ENCODE assay signal across 22 cellular contexts in the genomic region with DNA sequence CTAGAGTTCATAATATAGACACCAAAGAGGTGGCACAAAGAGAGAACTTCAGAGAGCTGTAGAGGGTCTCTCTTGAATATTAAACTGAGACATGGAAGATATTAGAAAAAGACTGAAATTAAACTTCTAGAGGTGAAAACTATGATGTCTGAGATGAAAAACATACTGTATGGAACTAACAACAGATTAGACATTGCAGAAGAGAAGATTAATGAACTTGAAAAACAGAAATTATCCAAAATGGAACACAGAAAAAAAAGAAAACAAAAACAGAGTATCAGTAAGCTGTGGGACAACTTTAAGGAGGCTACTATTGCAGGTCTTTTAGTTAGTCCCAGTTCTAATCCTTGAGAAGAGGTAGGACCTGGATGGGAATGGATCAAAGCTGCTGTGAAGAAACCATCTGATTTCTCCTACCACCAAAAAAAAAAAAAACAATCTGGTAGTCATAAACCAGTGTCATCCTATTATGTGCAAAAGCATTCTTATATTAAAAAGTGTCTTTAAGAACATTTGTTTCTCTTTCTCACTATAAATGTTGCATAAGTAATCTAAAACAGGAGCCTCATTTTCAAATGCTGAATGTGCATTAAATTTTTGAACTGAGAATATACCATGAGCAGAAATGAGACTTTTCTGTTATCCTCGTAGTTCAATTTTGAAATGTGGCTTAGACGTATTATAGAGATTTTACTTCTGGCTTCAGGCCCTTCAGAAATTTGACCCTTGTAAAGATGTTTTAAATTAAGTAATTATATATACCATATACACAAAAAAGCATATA.
DNase-seq lines count a peak whose midpoint lies in the region; ATAC-seq, FAIRE-seq and TF ChIP-seq lines count a peak whose summit lies in the region.
"Had no signal": no experiment of that assay in that cellular context is flagged by ENCODE, and none has a peak within 500 bp of the region (broad histone marks: within the 10 kb centered on the region; RNA-seq: fewer than 3 reads in every experiment).

No MANE protein-coding gene starts in this region.

- no peak overlapping the region for H3K14ac ChIP-seq in IMR-90 (replicated peaks; ENCODE audit: low read depth, low read length)

- in situ Hi-C loops in IMR-90 (cut with MboI; ENCODE audit: low sequenced_read_pairs): no loop called here

- POLR2A ChIA-PET in IMR-90 (lab: Charles Lee; ENCODE audit: unreplicated experiment): no interaction called here

- H2BK5ac ChIP-seq in IMR-90 (ENCODE audit: low read depth, low read length, poor library complexity, severe bottlenecking): no peak overlapping the region

- no TSS peak for BruUV-seq in IMR-90 (replicated peaks; lab: Mats Ljungman, UMichigan)

- H4K91ac ChIP-seq in IMR-90 (ENCODE audit: insufficient read depth, low read depth, low read length): no peak overlapping the region

- no peak for ATAC-seq in activated T-cell treated with anti-CD3 and anti-CD28 coated beads, Interleukin-2, amount 50 U/mL, for 72 hours (replicated peaks in 1 of 2)
- no peak for ATAC-seq in activated T-cell treated with anti-CD3 and anti-CD28 coated beads, Interleukin-2, amount 50 U/mL, for 4 hours
- no peak for ATAC-seq in IMR-90 (ENCODE audit: low read depth)
- ATAC-seq in activated T-helper 17 cell treated with anti-CD3 and anti-CD28 coated beads, Interleukin-2, amount 50 U/mL, for 72 hours (replicated peaks): no peak
- ATAC-seq: CD8-positive, alpha-beta T cell had no signal

- H3K23ac ChIP-seq in IMR-90 (ENCODE audit: low read depth, low read length): no peak overlapping the region

- peaks cover 2 to 16% of the 10 kb centered on the region in 2 donors for H3K36me3 Mint-ChIP-seq in activated T-cell treated with anti-CD3 and anti-CD28 coated beads, Interleukin-2, amount 50 U/mL, for 72 hours (ENCODE audit: insufficient read depth in 2 of 2)
- H3K36me3 Mint-ChIP-seq in activated T-cell treated with anti-CD3 and anti-CD28 coated beads, Interleukin-2, amount 50 U/mL, for 4 hours (ENCODE audit: insufficient read depth): peaks cover 39% of the 10 kb centered on the region
- H3K36me3 Mint-ChIP-seq in activated T-helper 17 cell treated with anti-CD3 and anti-CD28 coated beads, Interleukin-2, amount 50 U/mL, for 72 hours (ENCODE audit: low read depth): peaks cover 66% of the 10 kb centered on the region
- H3K36me3 Mint-ChIP-seq in chondrocyte (ENCODE audit: low read depth): peaks cover 24% of the 10 kb centered on the region
- H3K36me3 Mint-ChIP-seq in activated T-helper 2 cell treated with anti-CD3 and anti-CD28 coated beads, Interferon-gamma antibody, Interleukin-2, Interleukin-4, amounts not matched to agents 10 μg/mL and 5 μg/mL and 100 μg/mL, durations not matched to agents 14 hours and 24 hours and 36 hours (ENCODE audit: low read depth): peaks cover 44% of the 10 kb centered on the region

- H3K9me3 ChIP-seq in IMR-90 (ENCODE audit: control insufficient read depth, insufficient read depth, low read length): no peaks in the 10 kb centered on the region
- H3K9me3 ChIP-seq: BLaER1, Caco-2, HAP-1 had no signal

- no peak overlapping the region for H2BK120ac ChIP-seq in IMR-90 (ENCODE audit: low read depth, low read length)

- TF ChIP-seq CTCF in IMR-90 (conservative IDR thresholded peaks at IDR 0.05; ENCODE audit: low read depth, low read length): no peak
- TF ChIP-seq CTCF in chondrocyte (IDR thresholded peaks at IDR 0.05): no peak

- no peak overlapping the region for H3K4me2 ChIP-seq in IMR-90 (ENCODE audit: low read depth, low read length)
- H3K4me2 ChIP-seq: BLaER1 had no signal

- H3K27ac ChIP-seq in IMR-90 (ENCODE audit: insufficient read depth, low read length): no peak overlapping the region
- H3K27ac ChIP-seq: BLaER1, C4-2B had no signal

- intact Hi-C loops in IMR-90 (cut with micrococcal nuclease): no loop called here
- intact Hi-C loops in activated T-helper 2 cell treated with anti-CD3 and anti-CD28 coated beads, Interferon-gamma antibody, Interleukin-2, Interleukin-4, amounts not matched to agents 10 μg/mL and 5 μg/mL and 100 μg/mL, durations not matched to agents 14 hours and 24 hours and 36 hours (cut with micrococcal nuclease): no loop called here

- TF ChIP-seq POLR2A in IMR-90 (IDR thresholded peaks at IDR 0.05; ENCODE audit: low read depth, low read length): no peak

- H3K79me1 ChIP-seq in IMR-90 (ENCODE audit: low read depth in 1 of 2, low read length in 2 of 2): peaks cover 13 to 17% of the 10 kb centered on the region in 2 experiments

- H3K4me3 ChIP-seq in IMR-90 (ENCODE audit: insufficient read depth, low read depth, low read length): no peak overlapping the region
- H3K4me3 ChIP-seq: BLaER1, HAP-1 had no signal

- dilution Hi-C loops in IMR-90 (cut with HindIII; ENCODE audit: low sequenced_read_pairs, unreplicated experiment): no loop called here

- H4K8ac ChIP-seq in IMR-90 (ENCODE audit: low read depth in 2 of 2, low read length in 2 of 2): no peak overlapping the region

- no peaks in the 10 kb centered on the region for H3K27me3 Mint-ChIP-seq in activated T-cell treated with anti-CD3 and anti-CD28 coated beads, Interleukin-2, amount 50 U/mL, for 72 hours (ENCODE audit: low read depth)
- H3K27me3 Mint-ChIP-seq in activated T-cell treated with anti-CD3 and anti-CD28 coated beads, Interleukin-2, amount 50 U/mL, for 4 hours (ENCODE audit: low read depth): no peaks in the 10 kb centered on the region
- H3K27me3 Mint-ChIP-seq in activated T-helper 17 cell treated with anti-CD3 and anti-CD28 coated beads, Interleukin-2, amount 50 U/mL, for 72 hours: no peaks in the 10 kb centered on the region
- no peaks in the 10 kb centered on the region for H3K27me3 Mint-ChIP-seq in chondrocyte (ENCODE audit: low read depth)
- no peaks in the 10 kb centered on the region for H3K27me3 Mint-ChIP-seq in activated T-helper 2 cell treated with anti-CD3 and anti-CD28 coated beads, Interferon-gamma antibody, Interleukin-2, Interleukin-4, amounts not matched to agents 10 μg/mL and 5 μg/mL and 100 μg/mL, durations not matched to agents 14 hours and 24 hours and 36 hours (ENCODE audit: low read depth)
- H3K27me3 Mint-ChIP-seq: B cell; CD4-positive, CD25-positive, alpha-beta regulatory T cell had no signal

- H3K4ac ChIP-seq in IMR-90 (ENCODE audit: low read depth, low read length): no peak overlapping the region

- CTCF ChIA-PET in IMR-90 (lab: Yijun Ruan, JAX): no interaction called here

- H3K36me3 ChIP-seq in IMR-90 (ENCODE audit: control insufficient read depth, insufficient read depth, low read length): peaks cover 28% of the 10 kb centered on the region
- H3K36me3 ChIP-seq: HAP-1 had no signal

- no peak overlapping the region for H2AK9ac ChIP-seq in IMR-90 (replicated peaks; ENCODE audit: low read depth, low read length, poor library complexity)

- no peaks in the 10 kb centered on the region for H3K4me1 ChIP-seq in IMR-90 (ENCODE audit: control insufficient read depth, insufficient read depth, low read length)
- H3K4me1 ChIP-seq: BLaER1, Caco-2 had no signal

- H3K9me3 Mint-ChIP-seq in activated T-cell treated with anti-CD3 and anti-CD28 coated beads, Interleukin-2, amount 50 U/mL, for 72 hours: no peaks in the 10 kb centered on the region
- H3K9me3 Mint-ChIP-seq in activated T-cell treated with anti-CD3 and anti-CD28 coated beads, Interleukin-2, amount 50 U/mL, for 4 hours: no peaks in the 10 kb centered on the region
- H3K9me3 Mint-ChIP-seq in activated T-helper 17 cell treated with anti-CD3 and anti-CD28 coated beads, Interleukin-2, amount 50 U/mL, for 72 hours: no peaks in the 10 kb centered on the region
- H3K9me3 Mint-ChIP-seq in chondrocyte (ENCODE audit: low read depth): peaks cover 3% of the 10 kb centered on the region
- no peaks in the 10 kb centered on the region for H3K9me3 Mint-ChIP-seq in activated T-helper 2 cell treated with anti-CD3 and anti-CD28 coated beads, Interferon-gamma antibody, Interleukin-2, Interleukin-4, amounts not matched to agents 10 μg/mL and 5 μg/mL and 100 μg/mL, durations not matched to agents 14 hours and 24 hours and 36 hours
- H3K9me3 Mint-ChIP-seq: CD4-positive, CD25-positive, alpha-beta regulatory T cell; CD8-positive, alpha-beta T cell; HFFc6 had no signal

- H4K5ac ChIP-seq in IMR-90 (ENCODE audit: low read depth, low read length): no peak overlapping the region

- TF ChIP-seq RAD21 in IMR-90 (IDR thresholded peaks at IDR 0.05; ENCODE audit: low read length): no peak

- H3K9ac ChIP-seq in IMR-90 (ENCODE audit: low read depth, low read length): no peak overlapping the region
- H3K9ac ChIP-seq: BLaER1 had no signal

- H3K56ac ChIP-seq in IMR-90 (ENCODE audit: extremely low read depth, insufficient read depth, low read length): no peak overlapping the region

- H4K20me1 ChIP-seq in IMR-90 (ENCODE audit: insufficient read depth, low read length): peaks cover 5% of the 10 kb centered on the region; the same call in 1 of the 2 replicates

- H3K18ac ChIP-seq in IMR-90 (ENCODE audit: low read depth, low read length): no peak overlapping the region

- no peak overlapping the region for H2BK20ac ChIP-seq in IMR-90 (ENCODE audit: low read depth, low read length)

- peak overlapping the region; percentile 6 for H3K27ac Mint-ChIP-seq in activated T-cell treated with anti-CD3 and anti-CD28 coated beads, Interleukin-2, amount 50 U/mL, for 72 hours
- H3K27ac Mint-ChIP-seq in activated T-helper 17 cell treated with anti-CD3 and anti-CD28 coated beads, Interleukin-2, amount 50 U/mL, for 72 hours: peak overlapping the region; percentile 29
- H3K27ac Mint-ChIP-seq in chondrocyte (ENCODE audit: unreplicated experiment): no peak overlapping the region
- no peak overlapping the region for H3K27ac Mint-ChIP-seq in activated T-helper 2 cell treated with anti-CD3 and anti-CD28 coated beads, Interferon-gamma antibody, Interleukin-2, Interleukin-4, amounts not matched to agents 10 μg/mL and 5 μg/mL and 100 μg/mL, durations not matched to agents 14 hours and 24 hours and 36 hours
- H3K27ac Mint-ChIP-seq: B cell; CD4-positive, CD25-positive, alpha-beta regulatory T cell; CD8-positive, alpha-beta T cell; HFFc6 had no signal

- no peaks in the 10 kb centered on the region for H3K27me3 ChIP-seq in IMR-90 (ENCODE audit: control insufficient read depth, insufficient read depth, low read length)
- H3K27me3 ChIP-seq: BLaER1 had no signal

- H3K4me1 Mint-ChIP-seq in activated T-cell treated with anti-CD3 and anti-CD28 coated beads, Interleukin-2, amount 50 U/mL, for 72 hours (ENCODE audit: low read depth): no peaks in the 10 kb centered on the region
- H3K4me1 Mint-ChIP-seq in activated T-cell treated with anti-CD3 and anti-CD28 coated beads, Interleukin-2, amount 50 U/mL, for 4 hours (ENCODE audit: low read depth): no peaks in the 10 kb centered on the region
- no peaks in the 10 kb centered on the region for H3K4me1 Mint-ChIP-seq in activated T-helper 17 cell treated with anti-CD3 and anti-CD28 coated beads, Interleukin-2, amount 50 U/mL, for 72 hours
- peaks cover 9% of the 10 kb centered on the region for H3K4me1 Mint-ChIP-seq in chondrocyte (ENCODE audit: low read depth)
- no peaks in the 10 kb centered on the region for H3K4me1 Mint-ChIP-seq in activated T-helper 2 cell treated with anti-CD3 and anti-CD28 coated beads, Interferon-gamma antibody, Interleukin-2, Interleukin-4, amounts not matched to agents 10 μg/mL and 5 μg/mL and 100 μg/mL, durations not matched to agents 14 hours and 24 hours and 36 hours (ENCODE audit: low read depth)
- H3K4me1 Mint-ChIP-seq: B cell had no signal

- H2BK15ac ChIP-seq in IMR-90 (ENCODE audit: low read depth, low read length): no peak overlapping the region

- H3K9me1 ChIP-seq in IMR-90 (ENCODE audit: insufficient read depth, low read length): peaks cover 4% of the 10 kb centered on the region; the same call in 1 of the 2 replicates

- no CpG with 5 or more reads among the region's 2 CpGs for WGBS in IMR-90 (ENCODE audit: extremely low coverage in 2 of 2, insufficient read length in 1 of 2), 2 experiments

- H2AFZ ChIP-seq in IMR-90 (replicated peaks; ENCODE audit: low read length, poor library complexity): no peak overlapping the region

- no peak for DNase-seq in activated T-cell treated with anti-CD3 and anti-CD28 coated beads, Interleukin-2, amount 50 U/mL, for 72 hours
- no peak for DNase-seq in activated T-cell treated with anti-CD3 and anti-CD28 coated beads, Interleukin-2, amount 50 U/mL, for 4 hours
- DNase-seq in IMR-90 (no peak), chondrocyte (ENCODE audit: low spot score) (no peak)
- DNase-seq in activated effector memory CD4-positive, alpha-beta T cell treated with Interleukin-2 at 50 U/mL for 16 hours: no peak
- no peak for DNase-seq in activated T-helper 2 cell treated with anti-CD3 and anti-CD28 coated beads, Interferon-gamma antibody, Interleukin-2, Interleukin-4, amounts not matched to agents 10 μg/mL and 5 μg/mL and 100 μg/mL, durations not matched to agents 14 hours and 24 hours and 36 hours (ENCODE audit: low spot score)
- DNase-seq: Caco-2; CD4-positive, CD25-positive, alpha-beta regulatory T cell; CD8-positive, alpha-beta T cell; DMS153; DND-41; GOT3; HFFc6 had no signal

- H2AK5ac ChIP-seq in IMR-90 (ENCODE audit: low read depth, low read length): no peak overlapping the region

- H3K4me3 Mint-ChIP-seq in activated T-cell treated with anti-CD3 and anti-CD28 coated beads, Interleukin-2, amount 50 U/mL, for 72 hours: no peak overlapping the region
- no peak overlapping the region for H3K4me3 Mint-ChIP-seq in activated T-cell treated with anti-CD3 and anti-CD28 coated beads, Interleukin-2, amount 50 U/mL, for 4 hours
- H3K4me3 Mint-ChIP-seq in activated T-helper 17 cell treated with anti-CD3 and anti-CD28 coated beads, Interleukin-2, amount 50 U/mL, for 72 hours: no peak overlapping the region
- no peak overlapping the region for H3K4me3 Mint-ChIP-seq in chondrocyte (ENCODE audit: unreplicated experiment)
- no peak overlapping the region for H3K4me3 Mint-ChIP-seq in activated T-helper 2 cell treated with anti-CD3 and anti-CD28 coated beads, Interferon-gamma antibody, Interleukin-2, Interleukin-4, amounts not matched to agents 10 μg/mL and 5 μg/mL and 100 μg/mL, durations not matched to agents 14 hours and 24 hours and 36 hours (ENCODE audit: low read depth)
- H3K4me3 Mint-ChIP-seq: B cell; CD4-positive, CD25-positive, alpha-beta regulatory T cell; CD8-positive, alpha-beta T cell; HFFc6 had no signal

- FAIRE-seq in islet of Langerhans (lab: Jason Lieb, UNC): peak; percentile 84
- FAIRE-seq: G401.6, GM12892, H54 had no signal

Comparison
In these comparisons a context has a peak if more than half of its experiments do, and no peak if none do; other contexts are left out.
1. H3K27ac Mint-ChIP-seq: peak in activated T-cell treated with anti-CD3 and anti-CD28 coated beads, Interleukin-2, amount 50 U/mL, for 72 hours (single experiment) and activated T-helper 17 cell treated with anti-CD3 and anti-CD28 coated beads, Interleukin-2, amount 50 U/mL, for 72 hours (single experiment); none in chondrocyte (single experiment) and activated T-helper 2 cell treated with anti-CD3 and anti-CD28 coated beads, Interferon-gamma antibody, Interleukin-2, Interleukin-4, amounts not matched to agents 10 μg/mL and 5 μg/mL and 100 μg/mL, durations not matched to agents 14 hours and 24 hours and 36 hours (single experiment).